Comparison of ENCODE assay signal across 27 cellular contexts in the genomic region with DNA sequence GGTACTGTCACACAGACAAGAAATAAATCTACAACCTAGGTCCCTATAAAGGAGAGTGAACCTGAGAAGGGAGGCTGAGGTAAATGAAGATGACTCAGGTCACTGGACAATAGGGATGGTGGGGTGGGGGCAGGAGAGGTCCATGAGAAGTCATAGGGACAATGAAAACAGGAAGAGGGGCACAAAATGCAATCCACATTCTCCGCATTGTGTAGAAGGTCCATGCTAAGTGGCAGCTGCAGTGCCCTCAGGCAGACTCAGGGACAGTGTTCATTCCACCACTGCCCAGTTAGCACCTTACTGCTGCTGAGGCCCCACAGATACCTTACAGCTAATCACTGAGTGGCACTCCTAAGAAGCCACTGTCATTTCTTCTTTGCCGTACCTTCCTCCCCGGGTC.
"Had no signal": no experiment of that assay in that cellular context is flagged by ENCODE, and none has a peak within 500 bp of the region (broad histone marks: within the 10 kb centered on the region; RNA-seq: fewer than 3 reads in every experiment).

No MANE protein-coding gene starts in this region.

- H3K36me3 ChIP-seq: neural progenitor cell, ovary, right lobe of liver, sigmoid colon, stomach, suprapubic skin, tibial artery, transverse colon, upper lobe of right lung, uterus had no signal

- ATAC-seq: naive thymus-derived CD8-positive, alpha-beta T cell; psoas muscle; right cardiac atrium; right lobe of liver; stimulated activated effector memory CD8-positive, alpha-beta T cell treated with anti-CD3 and anti-CD28 coated beads, Interleukin-12 subunit alpha, Interleukin-12 subunit beta, amount 100 ng/mL, for 72 hours; stimulated activated naive B cell treated with anti-CD40 and anti-IgM and Interleukin-4, amounts not matched to agents 10 μg/mL and 1 μg/mL and 100 μg/mL, for 72 hours; upper lobe of right lung had no signal

- H3K27ac ChIP-seq: neural progenitor cell, ovary, parathyroid adenoma, psoas muscle, right lobe of liver, sigmoid colon, stomach, suprapubic skin, testis, tibial artery, transverse colon, upper lobe of right lung, uterus had no signal

- H3K4me2 ChIP-seq: neural progenitor cell had no signal

- H3K27me3 ChIP-seq: neural progenitor cell, ovary, right lobe of liver, sigmoid colon, stomach, suprapubic skin, testis, tibial artery, transverse colon, upper lobe of right lung, uterus had no signal

- H3K79me2 ChIP-seq: parathyroid adenoma had no signal

- H3K4me3 ChIP-seq: neural progenitor cell, ovary, psoas muscle, right lobe of liver, sigmoid colon, stomach, suprapubic skin, testis, tibial artery, transverse colon, upper lobe of right lung, uterus had no signal

- DNase-seq: naive thymus-derived CD8-positive, alpha-beta T cell; nephron progenitor cell; occipital lobe; ovary; posterior cingulate gyrus; psoas muscle; right cardiac atrium; right lobe of liver; sigmoid colon; small intestine; stimulated activated CD4-positive, alpha-beta T cell treated with anti-CD3 and anti-CD28 coated beads, Interleukin-15, amount 100 ng/mL, for 24 hours; stimulated activated CD4-positive, alpha-beta T cell treated with anti-CD3 and anti-CD28 coated beads, Interleukin-2, amount 100 ng/mL, for 24 hours; stimulated activated CD4-positive, alpha-beta T cell treated with anti-CD3 and anti-CD28 coated beads, Interleukin-2, amount 100 ng/mL, for 48 hours; stimulated activated CD4-positive, alpha-beta T cell treated with anti-CD3 and anti-CD28 coated beads, Interleukin-4, amount 100 ng/mL, for 24 hours; stimulated activated naive B cell treated with anti-CD40 and anti-IgM and Interleukin-4, amounts not matched to agents 10 μg/mL and 1 μg/mL and 100 μg/mL, for 72 hours; stimulated activated naive CD4-positive, alpha-beta T cell treated with Interleukin-2 at 50 U/mL for 16 hours; stomach; substantia nigra; testis; tibial artery; transverse colon; upper lobe of right lung; uterus had no signal

- H3K9ac ChIP-seq: neural progenitor cell, parathyroid adenoma had no signal

- H3K9me3 ChIP-seq: ovary, psoas muscle, right lobe of liver, sigmoid colon, stomach, suprapubic skin, testis, tibial artery, transverse colon, upper lobe of right lung, uterus had no signal

- H3K4me1 ChIP-seq: neural progenitor cell, psoas muscle, right lobe of liver, suprapubic skin, upper lobe of right lung, uterus had no signal
